ENCODE assay signal across 36 cellular contexts in the genomic region with DNA sequence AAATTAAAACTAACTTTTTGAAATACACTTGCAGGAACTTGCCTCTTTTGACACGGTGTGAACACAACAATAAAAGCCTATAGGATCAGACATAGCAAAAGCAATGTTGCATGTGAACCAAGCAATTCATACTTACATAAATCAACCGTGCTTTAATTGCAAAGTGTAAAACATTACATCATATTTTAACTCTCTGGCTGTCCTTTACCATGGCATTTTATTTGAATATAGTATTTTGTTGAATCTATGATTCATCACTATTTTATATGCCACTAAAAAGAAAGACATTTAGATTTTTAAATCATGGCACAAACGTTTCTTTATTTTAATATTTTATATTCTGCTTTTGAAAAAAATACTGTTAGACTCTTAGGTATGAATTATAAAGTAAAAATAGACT.
"Had no signal": no experiment of that assay in that cellular context is flagged by ENCODE, and none has a peak within 500 bp of the region (broad histone marks: within the 10 kb centered on the region; RNA-seq: fewer than 3 reads in every experiment).

No MANE protein-coding gene starts in this region.

- DNase-seq: activated B cell treated with CpG ODN at 0.5 μM for 24 hours; activated CD4-positive, alpha-beta memory T cell treated with anti-CD3 and anti-CD28 coated beads for 36 hours; activated CD4-positive, alpha-beta T cell treated with anti-CD3 and anti-CD28 coated beads for 4 hours; activated CD4-positive, alpha-beta T cell treated with anti-CD3 and anti-CD28 coated beads, Interleukin-2, amount 10 ng/mL, durations not matched to agents 24 days and 14 days; activated CD4-positive, alpha-beta T cell treated with anti-CD3 and anti-CD28 coated beads, Interleukin-2, amount 50 U/mL, for 1 hour; activated CD4-positive, alpha-beta T cell treated with anti-CD3 and anti-CD28 coated beads, Interleukin-2, amount 50 U/mL, for 4 hours; activated CD4-positive, CD25-positive, alpha-beta regulatory T cell treated with anti-CD3 and anti-CD28 coated beads, Interleukin-2, amount 50 U/mL, for 72 hours; activated CD8-positive, alpha-beta memory T cell treated with anti-CD3 and anti-CD28 coated beads, Interleukin-2, amount 50 U/mL, for 4 hours; activated CD8-positive, alpha-beta T cell treated with anti-CD3 and anti-CD28 coated beads for 36 hours; activated effector memory CD4-positive, alpha-beta T cell treated with anti-CD3 and anti-CD28 coated beads, Interleukin-2, amount 50 U/mL, for 16 hours; activated gamma-delta T cell treated with Interleukin-2 at 50 U/mL for 16 hours; activated naive CD4-positive, alpha-beta T cell; activated naive CD4-positive, alpha-beta T cell treated with anti-CD3 and anti-CD28 coated beads for 36 hours; activated naive CD4-positive, alpha-beta T cell treated with anti-CD3 and anti-CD28 coated beads, Interleukin-2, amount 50 U/mL, for 16 hours; activated naive CD8-positive, alpha-beta T cell treated with anti-CD3 and anti-CD28 coated beads for 36 hours; activated T-cell treated with anti-CD3 and anti-CD28 coated beads for 4 hours; activated T-cell treated with anti-CD3 and anti-CD28 coated beads, Interleukin-2, amount 50 U/mL, for 1 hour; activated T-cell treated with anti-CD3 and anti-CD28 coated beads, Interleukin-2, amount 50 U/mL, for 4 hours; activated T-cell treated with anti-CD3 and anti-CD28 coated beads, Interleukin-2, amount 50 U/mL, for 72 hours; adrenal gland; amniotic stem cell; aorta; body of pancreas; brain microvascular endothelial cell; central memory CD4-positive, alpha-beta T cell; T-helper 2 cell; T-helper 9 cell had no signal

- H3K4me1 ChIP-seq: adrenal gland, body of pancreas, breast epithelium had no signal

- ATAC-seq: activated CD8-positive, alpha-beta T cell treated with anti-CD3 and anti-CD28 coated beads for 36 hours; activated naive CD4-positive, alpha-beta T cell treated with anti-CD3 and anti-CD28 coated beads, Interleukin-2, amount 50 U/mL, for 72 hours; activated T-cell treated with anti-CD3 and anti-CD28 coated beads, Interleukin-2, amount 50 U/mL, for 4 hours; activated T-cell treated with anti-CD3 and anti-CD28 coated beads, Interleukin-2, amount 50 U/mL, for 72 hours; activated T-helper 17 cell treated with anti-CD3 and anti-CD28 coated beads, Interleukin-2, amount 50 U/mL, for 72 hours; body of pancreas had no signal

- H3K4me1 Mint-ChIP-seq: activated B cell treated with CpG ODN at 0.5 μM for 24 hours; activated CD4-positive, alpha-beta T cell treated with anti-CD3 and anti-CD28 coated beads, Interleukin-2, amount 10 ng/mL, durations not matched to agents 24 days and 14 days; activated naive CD8-positive, alpha-beta T cell treated with anti-CD3 and anti-CD28 coated beads for 36 hours; activated T-helper 17 cell treated with anti-CD3 and anti-CD28 coated beads, Interleukin-2, amount 50 U/mL, for 72 hours had no signal

- H3K4me3 ChIP-seq: adrenal gland, body of pancreas, breast epithelium had no signal

- H3K36me3 Mint-ChIP-seq: activated CD4-positive, alpha-beta memory T cell treated with anti-CD3 and anti-CD28 coated beads for 36 hours; activated naive CD4-positive, alpha-beta T cell treated with anti-CD3 and anti-CD28 coated beads, Interleukin-2, amount 50 U/mL, for 72 hours; activated naive CD8-positive, alpha-beta T cell treated with anti-CD3 and anti-CD28 coated beads for 36 hours had no signal

- H3K4me3 Mint-ChIP-seq: activated B cell treated with CpG ODN at 0.5 μM for 24 hours; activated CD4-positive, alpha-beta memory T cell treated with anti-CD3 and anti-CD28 coated beads for 36 hours; activated CD4-positive, alpha-beta T cell treated with anti-CD3 and anti-CD28 coated beads, Interleukin-2, amount 10 ng/mL, durations not matched to agents 24 days and 14 days; activated CD8-positive, alpha-beta T cell treated with anti-CD3 and anti-CD28 coated beads for 36 hours; activated naive CD4-positive, alpha-beta T cell treated with anti-CD3 and anti-CD28 coated beads for 36 hours; activated naive CD8-positive, alpha-beta T cell treated with anti-CD3 and anti-CD28 coated beads for 36 hours; activated T-cell treated with anti-CD3 and anti-CD28 coated beads, Interleukin-2, amount 50 U/mL, for 4 hours; activated T-cell treated with anti-CD3 and anti-CD28 coated beads, Interleukin-2, amount 50 U/mL, for 72 hours; activated T-helper 1 cell treated with anti-CD3 and anti-CD28 coated beads, Interleukin-12 subunit alpha, Interleukin-12 subunit beta, Interleukin-2, Interleukin-4 antibody, amounts not matched to agents 30 ng/mL and 10 ng/mL and 1 ng/mL, durations not matched to agents 14 hours and 24 hours and 36 hours; activated T-helper 17 cell treated with anti-CD3 and anti-CD28 coated beads, Interleukin-2, amount 50 U/mL, for 72 hours; T-helper 1 cell treated with Interleukin-12 subunit alpha and Interleukin-12 subunit beta and Interleukin-4 antibody, amounts not matched to agents 30 μg/mL and 1 μg/mL, for 36 hours; T-helper 2 cell treated with Interferon-gamma antibody and Interleukin-4, amounts not matched to agents 5 μg/mL and 100 μg/mL, for 36 hours had no signal

- H3K9me3 ChIP-seq: adrenal gland, body of pancreas, breast epithelium had no signal

- H3K36me3 ChIP-seq: adrenal gland, brain microvascular endothelial cell, breast epithelium had no signal

- H3K27ac Mint-ChIP-seq: activated B cell treated with CpG ODN at 0.5 μM for 24 hours; activated CD4-positive, alpha-beta memory T cell treated with anti-CD3 and anti-CD28 coated beads for 36 hours; activated CD4-positive, alpha-beta T cell treated with anti-CD3 and anti-CD28 coated beads, Interleukin-2, amount 10 ng/mL, durations not matched to agents 24 days and 14 days; activated CD8-positive, alpha-beta T cell treated with anti-CD3 and anti-CD28 coated beads for 36 hours; activated naive CD4-positive, alpha-beta T cell treated with anti-CD3 and anti-CD28 coated beads for 36 hours; activated naive CD4-positive, alpha-beta T cell treated with anti-CD3 and anti-CD28 coated beads, Interleukin-2, amount 50 U/mL, for 72 hours; activated naive CD8-positive, alpha-beta T cell treated with anti-CD3 and anti-CD28 coated beads for 36 hours; activated T-cell treated with anti-CD3 and anti-CD28 coated beads, Interleukin-2, amount 50 U/mL, for 72 hours; activated T-helper 1 cell treated with anti-CD3 and anti-CD28 coated beads, Interleukin-12 subunit alpha, Interleukin-12 subunit beta, Interleukin-2, Interleukin-4 antibody, amounts not matched to agents 30 ng/mL and 10 ng/mL and 1 ng/mL, durations not matched to agents 14 hours and 24 hours and 36 hours; activated T-helper 17 cell treated with anti-CD3 and anti-CD28 coated beads, Interleukin-2, amount 50 U/mL, for 72 hours; T-helper 1 cell treated with Interleukin-12 subunit alpha and Interleukin-12 subunit beta and Interleukin-4 antibody, amounts not matched to agents 30 μg/mL and 1 μg/mL, for 36 hours; T-helper 2 cell treated with Interferon-gamma antibody and Interleukin-4, amounts not matched to agents 5 μg/mL and 100 μg/mL, for 36 hours had no signal

- H3K27ac ChIP-seq: adrenal gland, body of pancreas, brain microvascular endothelial cell, breast epithelium, VCaP had no signal

- FAIRE-seq: astrocyte, TTC549 had no signal

- H3K27me3 ChIP-seq: adrenal gland, body of pancreas, brain microvascular endothelial cell, breast epithelium had no signal

- H3K27me3 Mint-ChIP-seq: activated B cell treated with CpG ODN at 0.5 μM for 24 hours; activated CD4-positive, alpha-beta memory T cell treated with anti-CD3 and anti-CD28 coated beads for 36 hours; activated CD4-positive, alpha-beta T cell treated with anti-CD3 and anti-CD28 coated beads, Interleukin-2, amount 10 ng/mL, durations not matched to agents 24 days and 14 days; activated CD8-positive, alpha-beta T cell treated with anti-CD3 and anti-CD28 coated beads for 36 hours; activated naive CD8-positive, alpha-beta T cell treated with anti-CD3 and anti-CD28 coated beads for 36 hours; activated T-helper 17 cell treated with anti-CD3 and anti-CD28 coated beads, Interleukin-2, amount 50 U/mL, for 72 hours had no signal
